9 cellular contexts compared by ENCODE assay signal in the genomic region with DNA sequence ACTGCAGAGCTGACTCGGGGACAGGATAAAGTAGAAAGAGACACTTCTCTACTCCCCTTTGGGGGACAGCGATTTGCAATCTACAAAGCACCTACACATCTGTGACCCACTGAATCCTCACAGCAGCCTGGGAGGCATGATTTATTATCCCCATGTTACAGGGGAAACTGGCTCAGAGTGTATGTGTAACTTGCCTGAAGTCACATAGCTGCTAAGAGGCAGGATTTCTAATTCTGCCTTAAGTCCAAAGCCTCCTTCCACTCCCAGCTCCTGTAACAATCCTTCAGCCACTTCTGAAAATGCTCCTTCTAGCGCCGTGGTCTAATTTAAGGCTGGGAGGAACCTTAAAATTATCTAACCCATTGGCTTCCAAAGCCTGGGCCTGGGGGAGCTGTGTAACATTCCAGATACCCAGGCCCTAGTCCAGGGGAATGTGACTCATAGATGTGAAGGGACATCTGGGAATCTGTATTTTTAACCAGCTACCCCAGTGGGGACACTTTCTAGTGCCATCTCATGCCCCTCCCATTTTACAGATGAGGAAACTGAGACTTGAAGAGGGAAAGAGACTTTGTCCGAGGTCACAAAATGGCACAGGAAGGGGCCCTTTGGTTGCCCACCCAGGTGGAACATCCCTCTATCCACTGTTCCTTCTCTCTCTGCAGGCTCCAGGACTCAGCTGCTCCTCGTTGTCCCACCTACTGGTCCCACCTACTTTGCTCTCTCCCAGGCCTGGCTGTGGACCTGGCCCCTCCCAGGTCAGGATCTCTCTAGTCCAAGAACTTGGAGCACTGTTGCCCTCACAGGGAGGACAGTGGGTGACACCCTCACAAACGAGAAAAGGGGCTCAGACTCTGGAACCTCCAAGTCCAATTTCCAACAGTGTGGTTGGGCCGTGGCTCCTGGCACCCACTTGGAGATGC. TPM values are rescaled to one million over a fixed set of nuclear protein-coding genes. Genes with fewer than 3 reads are reported as not detected.
DNase-seq lines count a peak whose midpoint lies in the region; ATAC-seq, FAIRE-seq and TF ChIP-seq lines count a peak whose summit lies in the region.
"Had no signal": no experiment of that assay in that cellular context is flagged by ENCODE, and none has a peak within 500 bp of the region (broad histone marks: within the 10 kb centered on the region; RNA-seq: fewer than 3 reads in every experiment).

No MANE protein-coding gene starts in this region.

- FAIRE-seq in urothelium cell line (lab: Jason Lieb, UNC) = no peak

- H3K9ac ChIP-seq in IMR-90 (ENCODE audit: low read depth, low read length) = peak overlapping the region; percentile 26; the same call in 1 of the 2 replicates

- no peak overlapping the region for H3K4me2 ChIP-seq in IMR-90 (ENCODE audit: low read depth, low read length)

- H4K5ac ChIP-seq in IMR-90 (ENCODE audit: low read depth, low read length) = 0 out of 2 replicates have a peak overlapping the region, but pooled peaks have one; percentile 6

- peaks cover 30% of the 10 kb centered on the region for H3K36me3 ChIP-seq in IMR-90 (ENCODE audit: control insufficient read depth, insufficient read depth, low read length)
- peaks cover 0 to 46% of the 10 kb centered on the region in 2 donors for H3K36me3 ChIP-seq in adrenal gland (replicated peaks in 1 of 2)
- peaks cover 0 to 33% of the 10 kb centered on the region in 2 donors for H3K36me3 ChIP-seq in left lung

- H3K4ac ChIP-seq in IMR-90 (ENCODE audit: low read depth, low read length) = peak overlapping the region; percentile 66; the same call in 1 of the 2 replicates

- WGBS in IMR-90 (ENCODE audit: extremely low coverage in 2 of 2, insufficient read length in 1 of 2), 2 experiments = no CpG with 5 or more reads among the region's 8 CpGs
- 50 to 53% (median 52%) methylated on average over 6 to 8 of the region's 8 CpGs for WGBS in adrenal gland, 4 donors

- H3K79me1 ChIP-seq in IMR-90 (ENCODE audit: low read depth in 1 of 2, low read length in 2 of 2) = peaks cover 8 to 52% of the 10 kb centered on the region in 2 experiments

- no peak overlapping the region for H2BK20ac ChIP-seq in IMR-90 (ENCODE audit: low read depth, low read length)

- in situ Hi-C loops in IMR-90 (cut with MboI; ENCODE audit: low sequenced_read_pairs) = no loop called here

- H2AFZ ChIP-seq in IMR-90 (replicated peaks; ENCODE audit: low read length, poor library complexity) = no peak overlapping the region

- ATAC-seq in IMR-90 (ENCODE audit: low read depth) (no peak), left lung (no peak), HG02610 (IDR thresholded peaks at IDR 0.05; ENCODE audit: unreplicated experiment) (no peak)
- no peak for ATAC-seq in stimulated activated effector memory CD8-positive, alpha-beta T cell treated with anti-CD3 and anti-CD28 coated beads, Interleukin-12 subunit alpha, Interleukin-12 subunit beta, amount 100 ng/mL, for 72 hours

- H3K18ac ChIP-seq in IMR-90 (ENCODE audit: low read depth, low read length) = no peak overlapping the region; the same call in 1 of the 2 replicates

- peak overlapping the region; percentile 25 for H2BK5ac ChIP-seq in IMR-90 (ENCODE audit: low read depth, low read length, poor library complexity, severe bottlenecking)

- H3K4me3 ChIP-seq in IMR-90 (ENCODE audit: insufficient read depth, low read depth, low read length) = no peak overlapping the region
- H3K4me3 ChIP-seq in adrenal gland = no peak overlapping the region
- no peak overlapping the region for H3K4me3 ChIP-seq in left lung

- no peak for TF ChIP-seq RAD21 in IMR-90 (IDR thresholded peaks at IDR 0.05; ENCODE audit: low read length)

- peak overlapping the region; percentile 39; the same call in 1 of the 2 replicates for H3K14ac ChIP-seq in IMR-90 (replicated peaks; ENCODE audit: low read depth, low read length)

- dilution Hi-C loops in IMR-90 (cut with HindIII; ENCODE audit: low sequenced_read_pairs, unreplicated experiment) = no loop called here

- H3K27me3 ChIP-seq in IMR-90 (ENCODE audit: control insufficient read depth, insufficient read depth, low read length) (no peaks in the 10 kb centered on the region), adrenal gland (no peaks in the 10 kb centered on the region), left lung (no peaks in the 10 kb centered on the region)

- H3K27ac ChIP-seq in IMR-90 (ENCODE audit: insufficient read depth, low read length) (peak overlapping the region; percentile 47; the same call in 1 of the 2 replicates), adrenal gland (peak overlapping the region in 3 of 5 donors; percentile 82 to 96 (median 91)), left lung (peak overlapping the region; percentile 56 to 80)

- H3K23ac ChIP-seq in IMR-90 (ENCODE audit: low read depth, low read length) = peak overlapping the region; percentile 81; the same call in 1 of the 2 replicates

- peak overlapping the region; percentile 48; the same call in 1 of the 2 replicates for H2AK5ac ChIP-seq in IMR-90 (ENCODE audit: low read depth, low read length)

- TF ChIP-seq POLR2A in IMR-90 (IDR thresholded peaks at IDR 0.05; ENCODE audit: low read depth, low read length) (no peak), adrenal gland (IDR thresholded peaks at IDR 0.05) (no peak)

- H2AK9ac ChIP-seq in IMR-90 (replicated peaks; ENCODE audit: low read depth, low read length, poor library complexity) = peak overlapping the region; percentile 30

- H4K91ac ChIP-seq in IMR-90 (ENCODE audit: insufficient read depth, low read depth, low read length) = peak overlapping the region; percentile 33; the same call in 1 of the 2 replicates

- peak overlapping the region; percentile 50; the same call in 1 of the 2 replicates for H3K56ac ChIP-seq in IMR-90 (ENCODE audit: extremely low read depth, insufficient read depth, low read length)

- no peak overlapping the region; the same call in none of the 2 replicates for H2BK120ac ChIP-seq in IMR-90 (ENCODE audit: low read depth, low read length)

- H3K9me3 ChIP-seq in IMR-90 (ENCODE audit: control insufficient read depth, insufficient read depth, low read length) (no peaks in the 10 kb centered on the region), adrenal gland (replicated peaks in 1 of 3) (no peaks in the 10 kb centered on the region), left lung (no peaks in the 10 kb centered on the region)

- POLR2A ChIA-PET in IMR-90 (lab: Charles Lee; ENCODE audit: unreplicated experiment) = no interaction called here

- CTCF ChIA-PET in IMR-90 (lab: Yijun Ruan, JAX) = interaction anchor here (0.6 to 1.4 kb wide), 2 partner anchors 10 to 52 kb away, joined by 3 to 4 read pairs; no protein-coding TSS in a partner anchor

- H3K4me1 ChIP-seq in IMR-90 (ENCODE audit: control insufficient read depth, insufficient read depth, low read length) (peaks cover 22% of the 10 kb centered on the region), adrenal gland (replicated peaks in 1 of 2) (peaks cover 31 to 52% of the 10 kb centered on the region in 2 donors), left lung (peaks cover 25 to 35% of the 10 kb centered on the region in 2 donors)

- peaks cover 21% of the 10 kb centered on the region for H3K36me3 Mint-ChIP-seq in stimulated activated effector memory CD8-positive, alpha-beta T cell treated with anti-CD3 and anti-CD28 coated beads, Interleukin-12 subunit alpha, Interleukin-12 subunit beta, amount 100 ng/mL, for 72 hours

- no peak overlapping the region; the same call in 2 of the 3 replicates for H2BK15ac ChIP-seq in IMR-90 (ENCODE audit: low read depth, low read length)

- DNase-seq in IMR-90 = no peak
- no peak for DNase-seq in adrenal gland
- DNase-seq in left lung = no peak
- DNase-seq in stimulated activated effector memory CD8-positive, alpha-beta T cell treated with anti-CD3 and anti-CD28 coated beads, Interleukin-12 subunit alpha, Interleukin-12 subunit beta, amount 100 ng/mL, for 72 hours (ENCODE audit: low spot score in 2 of 2) = no peak
- no peak for DNase-seq in urothelium cell line (ENCODE audit: low spot score)
- DNase-seq in 8988T = no peak
- no peak for DNase-seq in D341Med (ENCODE audit: low spot score)
- DNase-seq: activated CD4-positive, CD25-positive, alpha-beta regulatory T cell treated with anti-CD3 and anti-CD28 coated beads, Interleukin-2, amount 50 U/mL, for 72 hours had no signal

- H3K9me3 Mint-ChIP-seq in stimulated activated effector memory CD8-positive, alpha-beta T cell treated with anti-CD3 and anti-CD28 coated beads, Interleukin-12 subunit alpha, Interleukin-12 subunit beta, amount 100 ng/mL, for 72 hours = no peaks in the 10 kb centered on the region

- H4K20me1 ChIP-seq in IMR-90 (ENCODE audit: insufficient read depth, low read length) = peaks cover 6% of the 10 kb centered on the region

- BruUV-seq in IMR-90 (replicated peaks; lab: Mats Ljungman, UMichigan) = no TSS peak

- intact Hi-C loops in IMR-90 (cut with micrococcal nuclease) = loop anchor here (5.0 kb wide), 2 partner anchors 107 to 258 kb away; no protein-coding TSS in a partner anchor
- intact Hi-C loops in adrenal gland (cut with DNase I) = loop anchor here in 1 of 2 donors (5.0 to 10.0 kb wide), 2 partner anchors 47 to 150 kb away; a partner anchor contains a TSS
- intact Hi-C loops in left lung (cut with DNase I) = loop anchor here in 1 of 2 donors (5.0 kb wide), 1 partner anchor 47 kb away; a partner anchor contains a TSS

- TF ChIP-seq CTCF in IMR-90 (conservative IDR thresholded peaks at IDR 0.05; ENCODE audit: low read depth, low read length) (no peak), adrenal gland (IDR thresholded peaks at IDR 0.05) (no peak), left lung (IDR thresholded peaks at IDR 0.05) (no peak)

- peak overlapping the region in 1 of 2 experiments; percentile 43; a peak in 1 of 4 replicates for H4K8ac ChIP-seq in IMR-90 (ENCODE audit: low read depth in 2 of 2, low read length in 2 of 2)

- peaks cover 25% of the 10 kb centered on the region for H3K4me1 Mint-ChIP-seq in stimulated activated effector memory CD8-positive, alpha-beta T cell treated with anti-CD3 and anti-CD28 coated beads, Interleukin-12 subunit alpha, Interleukin-12 subunit beta, amount 100 ng/mL, for 72 hours

- no peak overlapping the region for H3K4me3 Mint-ChIP-seq in stimulated activated effector memory CD8-positive, alpha-beta T cell treated with anti-CD3 and anti-CD28 coated beads, Interleukin-12 subunit alpha, Interleukin-12 subunit beta, amount 100 ng/mL, for 72 hours

- H3K9me1 ChIP-seq in IMR-90 (ENCODE audit: insufficient read depth, low read length) = peaks cover 5% of the 10 kb centered on the region

- peak overlapping the region; percentile 67 for H3K27ac Mint-ChIP-seq in stimulated activated effector memory CD8-positive, alpha-beta T cell treated with anti-CD3 and anti-CD28 coated beads, Interleukin-12 subunit alpha, Interleukin-12 subunit beta, amount 100 ng/mL, for 72 hours

TF ChIP-seq in IMR-90, 13 proteins besides CTCF, POLR2A, EP300 and RAD21 (continues in another document):
- no peak for TF ChIP-seq MAZ (IDR thresholded peaks at IDR 0.05; ENCODE audit: borderline replicate concordance, low read depth, low read length)
- TF ChIP-seq MXI1 (IDR thresholded peaks at IDR 0.05; ENCODE audit: borderline replicate concordance, low read depth, low read length) = no peak

RNA-seq across cellular contexts. Expression of a gene that starts 48.9 kb away (rescaled TPM):
- total RNA-seq in IMR-90 (2012; rRNA removed) = 1.7 and 2.0 TPM in 2 replicates
- 11.6 and 16.1 TPM in 2 replicates for polyA plus RNA-seq in IMR-90 (2012; rRNA removed)
- polyA plus RNA-seq in IMR-90 (2012; cell fraction: cytosol; rRNA removed) = 4.9 and 11.5 TPM in 2 replicates
- 25.9 and 46.8 TPM in 2 replicates for polyA plus RNA-seq in IMR-90 (2012; cell fraction: nucleus; rRNA removed; ENCODE audit: low replicate concordance)
- total RNA-seq in adrenal gland = 100 to 1,000 TPM in 1 of 8 donors, 10 to 100 TPM in 7; 43.9 to 111 (median 71.8) TPM
- polyA plus RNA-seq in adrenal gland = 10 to 100 TPM; 10.4 to 98.5 (median 27.0) TPM
- 10 to 100 TPM; 35.5 to 38.0 TPM for total RNA-seq in left lung

Comparison
In these comparisons a context has a peak if more than half of its experiments do, and no peak if none do; other contexts are left out.
1. RNA of a gene that starts 48.9 kb away (total RNA-seq): 43.9 to 111 TPM in adrenal gland and 35.5 to 38.0 TPM in left lung; 1.7 to 2.0 TPM in IMR-90; every median in the first group is over 10 times any median in the second.
2. Peak in every context shown above with its lines, with median percentiles within 50 percentile points of each other: H3K27ac ChIP-seq.